Comparison of ENCODE assay signal across 8 cellular contexts in genomic region chr14:31207287-31207745, GRCh38. TPM values are rescaled to one million over a fixed set of nuclear protein-coding genes. Genes with fewer than 3 reads are reported as not detected.
A peak's percentile ranks its signal among the peaks of the same experiment; 100 is the strongest.
DNase-seq lines count a peak whose midpoint lies in the region; ATAC-seq and TF ChIP-seq lines count a peak whose summit lies in the region.

No MANE protein-coding gene starts in this region.

- peak overlapping the region; percentile 98 to 99 for H3K27ac Mint-ChIP-seq in activated naive CD4-positive, alpha-beta T cell treated with anti-CD3 and anti-CD28 coated beads, Interleukin-2, amount 50 U/mL, for 72 hours

- H3K4me3 ChIP-seq in AG04449 (ENCODE audit: low read depth, low read length) (peak overlapping the region; percentile 71), hepatocyte (peak overlapping the region; percentile 58), skeletal muscle tissue (ENCODE audit: low read length in 3 of 3) (peak overlapping the region; percentile 76 to 83 (median 80))

- WGBS in hepatocyte (ENCODE audit: low lambda C conversion rate, missing lambda C conversion rate): 2% methylated on average over 40 of the region's 59 CpGs

- H3K27me3 ChIP-seq in hepatocyte (no peaks in the 10 kb centered on the region), skeletal muscle tissue (ENCODE audit: control insufficient read depth in 3 of 3, insufficient read depth in 3 of 3, low read length in 3 of 3) (no peaks in the 10 kb centered on the region)

- ATAC-seq in GM19035 (IDR thresholded peaks at IDR 0.05; ENCODE audit: unreplicated experiment) (peak; percentile 32), HG03460 (IDR thresholded peaks at IDR 0.05; ENCODE audit: unreplicated experiment) (peak; percentile 33), HG02798 (IDR thresholded peaks at IDR 0.05; ENCODE audit: poor library complexity, unreplicated experiment) (no peak)
- ATAC-seq in activated naive CD4-positive, alpha-beta T cell treated with anti-CD3 and anti-CD28 coated beads, Interleukin-2, amount 50 U/mL, for 72 hours: peak in 1 of 2 donors; percentile 46

- peaks cover 49% of the 10 kb centered on the region for H3K79me2 ChIP-seq in hepatocyte

- CTCF ChIA-PET in AG04449 (lab: Yijun Ruan, JAX): interaction anchor here (0.8 to 4.7 kb wide), 26 partner anchors 10 to 1159 kb away, joined by 3 to 43 read pairs (median 4); no protein-coding TSS in a partner anchor

- peak overlapping the region; percentile 93 for H2AFZ ChIP-seq in hepatocyte

- no peaks in the 10 kb centered on the region for H3K9me3 ChIP-seq in hepatocyte (ENCODE audit: low read depth)
- no peaks in the 10 kb centered on the region for H3K9me3 ChIP-seq in skeletal muscle tissue (ENCODE audit: control insufficient read depth in 3 of 3, low read length in 3 of 3)

- H3K9me3 Mint-ChIP-seq in activated naive CD4-positive, alpha-beta T cell treated with anti-CD3 and anti-CD28 coated beads, Interleukin-2, amount 50 U/mL, for 72 hours: no peaks in the 10 kb centered on the region

- peaks cover 33% of the 10 kb centered on the region for H4K20me1 ChIP-seq in hepatocyte (ENCODE audit: insufficient read depth, poor library complexity, severe bottlenecking)

- TF ChIP-seq CTCF in AG04449 (IDR thresholded peaks at IDR 0.05; ENCODE audit: insufficient read depth, low read length, missing control alignments) (no peak), hepatocyte (IDR thresholded peaks at IDR 0.05; ENCODE audit: poor library complexity) (no peak)

- peak overlapping the region; percentile 99 for H3K27ac ChIP-seq in hepatocyte
- peak overlapping the region; percentile 97 for H3K27ac ChIP-seq in skeletal muscle tissue (ENCODE audit: low read depth, low read length)

- H3K9ac ChIP-seq in skeletal muscle tissue (ENCODE audit: low read depth in 1 of 3, low read length in 3 of 3): peak overlapping the region; percentile 92 to 98 (median 93)

- no peaks in the 10 kb centered on the region for H3K9me2 ChIP-seq in hepatocyte (replicated peaks; ENCODE audit: insufficient read depth)

- DNase-seq in AG04449 (ENCODE audit: low read depth, low spot score) (peak; percentile 17), hepatocyte (ENCODE audit: low spot score) (no peak), DMS79 (lab: John Stamatoyannopoulos, UW) (no peak)
- no peak for DNase-seq in activated naive CD4-positive, alpha-beta T cell treated with anti-CD3 and anti-CD28 coated beads, Interleukin-2, amount 50 U/mL, for 72 hours (ENCODE audit: low spot score in 2 of 2)

- H3K4me1 ChIP-seq in hepatocyte (ENCODE audit: insufficient read depth) (peaks cover 12% of the 10 kb centered on the region), skeletal muscle tissue (ENCODE audit: control insufficient read depth in 3 of 3, insufficient read depth in 3 of 3, low read length in 3 of 3) (peaks cover 0 to 20% (median 8%) of the 10 kb centered on the region in 3 donors)

- peak overlapping the region; percentile 88 for H3K4me2 ChIP-seq in hepatocyte

- H3K36me3 ChIP-seq in hepatocyte (replicated peaks; ENCODE audit: insufficient read depth, low read depth): no peaks in the 10 kb centered on the region
- peaks cover 0 to 3% (median 0%) of the 10 kb centered on the region in 3 donors for H3K36me3 ChIP-seq in skeletal muscle tissue (ENCODE audit: control insufficient read depth in 3 of 3, insufficient read depth in 3 of 3, low read length in 3 of 3)

- POLR2A ChIA-PET in AG04449 (lab: Yijun Ruan, JAX): interaction anchor here (0.6 to 2.2 kb wide), 8 partner anchors 11 to 119 kb away, joined by 3 to 9 read pairs (median 4); no protein-coding TSS in a partner anchor

- H3K36me3 Mint-ChIP-seq in activated naive CD4-positive, alpha-beta T cell treated with anti-CD3 and anti-CD28 coated beads, Interleukin-2, amount 50 U/mL, for 72 hours: peaks cover 6 to 15% of the 10 kb centered on the region in 2 donors

RNA-seq across cellular contexts. Expression of gene HECTD1, which starts 0.3 kb away (rescaled TPM):
- 10 to 100 TPM; 75.5 to 87.5 TPM for total RNA-seq in activated naive CD4-positive, alpha-beta T cell treated with anti-CD3 and anti-CD28 coated beads, Interleukin-2, amount 50 U/mL, for 72 hours
- total RNA-seq in hepatocyte: 147 and 159 TPM in 2 replicates
- 45.2 and 48.6 TPM in 2 replicates for polyA plus RNA-seq in hepatocyte
- 234 TPM for total RNA-seq in skeletal muscle tissue
